Comparison of ENCODE assay signal across 15 cellular contexts in genomic region chr15:97316362-97316761, GRCh38.
"Had no signal": no experiment of that assay in that cellular context is flagged by ENCODE, and none has a peak within 500 bp of the region (broad histone marks: within the 10 kb centered on the region; RNA-seq: fewer than 3 reads in every experiment).

No MANE protein-coding gene starts in this region.

- H3K27me3 ChIP-seq: adrenal gland, heart left ventricle, ovary had no signal

- H3K4me1 ChIP-seq: adrenal gland, heart left ventricle had no signal

- H3K36me3 Mint-ChIP-seq: activated naive CD4-positive, alpha-beta T cell treated with anti-CD3 and anti-CD28 coated beads, Interleukin-2, amount 10 ng/mL, durations not matched to agents 7 days and 5 days had no signal

- H3K27ac Mint-ChIP-seq: activated B cell treated with CpG ODN at 0.5 μM for 24 hours; activated CD4-positive, alpha-beta T cell treated with anti-CD3 and anti-CD28 coated beads, Interleukin-2, amount 10 ng/mL, durations not matched to agents 24 days and 14 days; activated naive CD4-positive, alpha-beta T cell treated with anti-CD3 and anti-CD28 coated beads, Interleukin-2, amount 10 ng/mL, durations not matched to agents 7 days and 5 days; activated T-helper 2 cell treated with anti-CD3 and anti-CD28 coated beads, Interferon-gamma antibody, Interleukin-2, Interleukin-4, amounts not matched to agents 10 μg/mL and 5 μg/mL and 100 μg/mL, durations not matched to agents 14 hours and 24 hours and 36 hours had no signal

- H3K36me3 ChIP-seq: adrenal gland, heart left ventricle, ovary had no signal

- H3K27ac ChIP-seq: adrenal gland, coronary artery, heart left ventricle, ovary had no signal

- DNase-seq: activated B cell treated with CpG ODN at 0.5 μM for 24 hours; activated CD4-positive, alpha-beta T cell treated with anti-CD3 and anti-CD28 coated beads, Interleukin-2, amount 10 ng/mL, durations not matched to agents 24 days and 14 days; activated naive CD4-positive, alpha-beta T cell treated with anti-CD3 and anti-CD28 coated beads, Interleukin-2, amount 10 ng/mL, durations not matched to agents 7 days and 5 days; activated T-cell treated with anti-CD3 and anti-CD28 coated beads for 4 hours; adrenal gland; central memory CD4-positive, alpha-beta T cell; effector CD4-positive, alpha-beta T cell; heart left ventricle; ovary; stimulated activated CD4-positive, alpha-beta T cell treated with anti-CD3 and anti-CD28 coated beads, Interleukin-12 subunit alpha, Interleukin-12 subunit beta, amount 100 ng/mL, for 4 hours; stimulated activated naive CD4-positive, alpha-beta T cell; substantia nigra had no signal

- H3K4me3 ChIP-seq: adrenal gland, coronary artery, heart left ventricle, ovary had no signal

- H3K9me3 ChIP-seq: adrenal gland, ovary had no signal

- ATAC-seq: heart left ventricle had no signal

- H3K27me3 Mint-ChIP-seq: activated B cell treated with CpG ODN at 0.5 μM for 24 hours; activated CD4-positive, alpha-beta T cell treated with anti-CD3 and anti-CD28 coated beads, Interleukin-2, amount 10 ng/mL, durations not matched to agents 24 days and 14 days; activated naive CD4-positive, alpha-beta T cell treated with anti-CD3 and anti-CD28 coated beads, Interleukin-2, amount 10 ng/mL, durations not matched to agents 7 days and 5 days had no signal

- H3K4me1 Mint-ChIP-seq: activated B cell treated with CpG ODN at 0.5 μM for 24 hours; activated CD4-positive, alpha-beta T cell treated with anti-CD3 and anti-CD28 coated beads, Interleukin-2, amount 10 ng/mL, durations not matched to agents 24 days and 14 days; activated naive CD4-positive, alpha-beta T cell treated with anti-CD3 and anti-CD28 coated beads, Interleukin-2, amount 10 ng/mL, durations not matched to agents 7 days and 5 days had no signal

- H3K9me3 Mint-ChIP-seq: activated CD4-positive, alpha-beta T cell treated with anti-CD3 and anti-CD28 coated beads, Interleukin-2, amount 10 ng/mL, durations not matched to agents 24 days and 14 days had no signal

- H3K4me3 Mint-ChIP-seq: activated B cell treated with CpG ODN at 0.5 μM for 24 hours; activated CD4-positive, alpha-beta T cell treated with anti-CD3 and anti-CD28 coated beads, Interleukin-2, amount 10 ng/mL, durations not matched to agents 24 days and 14 days; activated naive CD4-positive, alpha-beta T cell treated with anti-CD3 and anti-CD28 coated beads, Interleukin-2, amount 10 ng/mL, durations not matched to agents 7 days and 5 days; neural crest cell had no signal
